ENCODE assay signal across 16 cellular contexts in genomic region chr5:136808756-136809155, GRCh38.
DNase-seq lines count a peak whose midpoint lies in the region; ATAC-seq, FAIRE-seq and TF ChIP-seq lines count a peak whose summit lies in the region.
"Had no signal": no experiment of that assay in that cellular context is flagged by ENCODE, and none has a peak within 500 bp of the region (broad histone marks: within the 10 kb centered on the region; RNA-seq: fewer than 3 reads in every experiment).

No MANE protein-coding gene starts in this region.

- H2AK5ac ChIP-seq in neuronal stem cell (ENCODE audit: low read depth, low read length) = no peak overlapping the region

- H3K9ac ChIP-seq in astrocyte (ENCODE audit: low read length) = no peak overlapping the region
- no peak overlapping the region for H3K9ac ChIP-seq in neuronal stem cell (ENCODE audit: low read depth, low read length, poor library complexity)

- no CpG with 5 or more reads among the region's 4 CpGs for WGBS in neuronal stem cell (ENCODE audit: extremely low coverage in 2 of 2, insufficient read length in 2 of 2, insufficient replicate concordance in 1 of 2), 2 donors

- H4K8ac ChIP-seq in neuronal stem cell (ENCODE audit: low read depth, low read length) = no peak overlapping the region

- CTCF ChIA-PET in A673 (lab: Charles Lee) = no interaction called here

- intact Hi-C loops in A673 (cut with micrococcal nuclease; ENCODE audit: unreplicated experiment) = no loop called here

- BruUV-seq in A673 (replicated peaks; lab: Mats Ljungman, UMichigan) = no TSS peak

- H3K27ac Mint-ChIP-seq in astrocyte (ENCODE audit: unreplicated experiment) = no peak overlapping the region
- H3K27ac Mint-ChIP-seq in activated naive CD4-positive, alpha-beta T cell treated with anti-CD3 and anti-CD28 coated beads, Interleukin-2, amount 50 U/mL, for 72 hours = no peak overlapping the region
- H3K27ac Mint-ChIP-seq: CD4-positive, CD25-positive, alpha-beta regulatory T cell had no signal

- peaks cover 15% of the 10 kb centered on the region for H3K4me1 Mint-ChIP-seq in astrocyte (ENCODE audit: low read depth, unreplicated experiment)
- H3K4me1 Mint-ChIP-seq: CD4-positive, CD25-positive, alpha-beta regulatory T cell had no signal

- H2BK5ac ChIP-seq in neuronal stem cell (ENCODE audit: low read length) = no peak overlapping the region

- H4K91ac ChIP-seq in neuronal stem cell (ENCODE audit: low read depth, low read length, poor library complexity) = no peak overlapping the region

- H3K4ac ChIP-seq in neuronal stem cell (ENCODE audit: low read length) = no peak overlapping the region

- H3K27ac ChIP-seq in A673 (ENCODE audit: low read depth, low read length, poor library complexity, severe bottlenecking) (no peak overlapping the region), astrocyte (ENCODE audit: low read depth, low read length) (no peak overlapping the region), neuronal stem cell (replicated peaks; ENCODE audit: low read length) (no peak overlapping the region)

- H3K36me3 ChIP-seq in A673 (ENCODE audit: insufficient read depth, low read length, poor library complexity, severe bottlenecking) (no peaks in the 10 kb centered on the region), astrocyte (ENCODE audit: insufficient read depth, low read length) (no peaks in the 10 kb centered on the region), neuronal stem cell (replicated peaks in 1 of 2; ENCODE audit: control insufficient read depth in 2 of 2, insufficient read depth in 2 of 2, low read length in 2 of 2) (no peaks in the 10 kb centered on the region)
- H3K36me3 ChIP-seq: BE2C had no signal

- peaks cover 3% of the 10 kb centered on the region for H3K9me3 Mint-ChIP-seq in astrocyte (ENCODE audit: unreplicated experiment)
- H3K9me3 Mint-ChIP-seq in activated naive CD4-positive, alpha-beta T cell treated with anti-CD3 and anti-CD28 coated beads, Interleukin-2, amount 50 U/mL, for 72 hours = peaks cover 4 to 23% of the 10 kb centered on the region in 2 donors

- no peaks in the 10 kb centered on the region for H4K20me1 ChIP-seq in astrocyte (ENCODE audit: insufficient read depth, low read length)

- H3K4me3 ChIP-seq in A673 (ENCODE audit: low read depth, low read length, poor library complexity, severe bottlenecking) (no peak overlapping the region), astrocyte (ENCODE audit: insufficient read depth, low read depth, low read length) (no peak overlapping the region), neuronal stem cell (ENCODE audit: low read length in 2 of 2) (peak overlapping the region in 1 of 2 donors; percentile 32)

- no peak overlapping the region for H3K4me3 Mint-ChIP-seq in astrocyte (ENCODE audit: unreplicated experiment)

- H3K23ac ChIP-seq in neuronal stem cell (ENCODE audit: low read depth, low read length, poor library complexity) = no peak overlapping the region

- H2BK15ac ChIP-seq in neuronal stem cell (ENCODE audit: low read length) = no peak overlapping the region

- no peaks in the 10 kb centered on the region for H3K4me1 ChIP-seq in A673 (ENCODE audit: insufficient read depth, low read length, poor library complexity, severe bottlenecking)
- H3K4me1 ChIP-seq in astrocyte (ENCODE audit: insufficient read depth, low read length) = peaks cover 34% of the 10 kb centered on the region
- no peaks in the 10 kb centered on the region for H3K4me1 ChIP-seq in neuronal stem cell (ENCODE audit: control insufficient read depth in 2 of 2, insufficient read depth in 1 of 2, low read depth in 1 of 2, low read length in 2 of 2)
- H3K4me1 ChIP-seq: BE2C had no signal

- no peak overlapping the region for H2BK12ac ChIP-seq in neuronal stem cell (ENCODE audit: low read length)

- H2AFZ ChIP-seq in astrocyte (ENCODE audit: low read depth, low read length) (no peak overlapping the region), neuronal stem cell (ENCODE audit: low read length) (no peak overlapping the region)

- no peaks in the 10 kb centered on the region for H3K27me3 Mint-ChIP-seq in astrocyte (ENCODE audit: low read depth, unreplicated experiment)

- H3K14ac ChIP-seq in neuronal stem cell (ENCODE audit: low read length) = no peak overlapping the region

- H3K79me1 ChIP-seq in neuronal stem cell (ENCODE audit: low read depth, low read length) = no peaks in the 10 kb centered on the region

- H3K79me2 ChIP-seq in astrocyte (ENCODE audit: insufficient read depth, low read length) = no peaks in the 10 kb centered on the region

- no peak for FAIRE-seq in astrocyte (lab: Jason Lieb, UNC)

- no peak overlapping the region for H3K18ac ChIP-seq in neuronal stem cell (ENCODE audit: low read length)

- H3K4me2 ChIP-seq in astrocyte (ENCODE audit: low read length) (peak overlapping the region; percentile 13), neuronal stem cell (ENCODE audit: insufficient read depth, low read length, poor library complexity, severe bottlenecking) (no peak overlapping the region)

- ATAC-seq in activated naive CD4-positive, alpha-beta T cell treated with anti-CD3 and anti-CD28 coated beads, Interleukin-2, amount 50 U/mL, for 72 hours = no peak
- ATAC-seq in HG02642 (IDR thresholded peaks at IDR 0.05; ENCODE audit: poor library complexity, unreplicated experiment) = no peak

- H3K27me3 ChIP-seq in A673 (replicated peaks; ENCODE audit: insufficient read depth, low read depth, low read length, poor library complexity) (no peaks in the 10 kb centered on the region), astrocyte (ENCODE audit: insufficient read depth, low read length) (no peaks in the 10 kb centered on the region), neuronal stem cell (ENCODE audit: control insufficient read depth in 3 of 3, insufficient read depth in 3 of 3, low read depth in 1 of 3, low read length in 3 of 3) (no peaks in the 10 kb centered on the region)
- H3K27me3 ChIP-seq: BE2C had no signal

- DNase-seq in A673 (ENCODE audit: low spot score) (peak; percentile 52), DMS79 treated with DMSO at 0.1 percent for 48 hours (lab: John Stamatoyannopoulos, UW) (peak; percentile 21), NCI-H69 (lab: John Stamatoyannopoulos, UW) (peak; percentile 16), astrocyte (ENCODE audit: low read depth) (no peak), neuronal stem cell (ENCODE audit: low spot score) (no peak), kidney tubule cell (ENCODE audit: low spot score) (no peak)
- DNase-seq in activated naive CD4-positive, alpha-beta T cell treated with anti-CD3 and anti-CD28 coated beads, Interleukin-2, amount 50 U/mL, for 72 hours (ENCODE audit: low spot score in 2 of 2) = no peak
- DNase-seq: ACHN; BE2C; C1 segment of cervical spinal cord; CD4-positive, CD25-positive, alpha-beta regulatory T cell; GDM1; GOT3; H7; KG1 had no signal

- H3K9me3 ChIP-seq in A673 (ENCODE audit: low read depth, low read length, poor library complexity, severe bottlenecking) (no peaks in the 10 kb centered on the region), astrocyte (ENCODE audit: insufficient read depth, low read depth, low read length) (no peaks in the 10 kb centered on the region), neuronal stem cell (replicated peaks in 1 of 2; ENCODE audit: control insufficient read depth in 2 of 2, insufficient read depth in 1 of 2, low read depth in 1 of 2, low read length in 2 of 2) (no peaks in the 10 kb centered on the region)
- H3K9me3 ChIP-seq: BE2C had no signal

- no peak overlapping the region for H2BK120ac ChIP-seq in neuronal stem cell (ENCODE audit: low read depth, low read length)

- POLR2A ChIA-PET in A673 (lab: Charles Lee; ENCODE audit: low non-redundant PET) = no interaction called here

- H3K36me3 Mint-ChIP-seq in astrocyte (ENCODE audit: low read depth, unreplicated experiment) = peaks cover 2% of the 10 kb centered on the region
- H3K36me3 Mint-ChIP-seq in activated naive CD4-positive, alpha-beta T cell treated with anti-CD3 and anti-CD28 coated beads, Interleukin-2, amount 50 U/mL, for 72 hours = peaks cover 0 to 4% of the 10 kb centered on the region in 2 donors
- H3K36me3 Mint-ChIP-seq: CD4-positive, CD25-positive, alpha-beta regulatory T cell had no signal

- no peak for TF ChIP-seq CTCF in A673 (conservative IDR thresholded peaks at IDR 0.05; ENCODE audit: low read depth, low read length)
- TF ChIP-seq CTCF in astrocyte (IDR thresholded peaks at IDR 0.05; ENCODE audit: insufficient read depth, low read depth, low read length) = no peak

Comparison
In these comparisons a context has a peak if more than half of its experiments do, and no peak if none do; other contexts are left out.
1. DNase-seq: peak in A673 (single experiment), DMS79 treated with DMSO at 0.1 percent for 48 hours (single experiment) and NCI-H69 (single experiment); none in astrocyte (single experiment), neuronal stem cell (single experiment), kidney tubule cell (single experiment) and activated naive CD4-positive, alpha-beta T cell treated with anti-CD3 and anti-CD28 coated beads, Interleukin-2, amount 50 U/mL, for 72 hours (0 of 2).